ENCODE assay signal across 39 cellular contexts in genomic region chr16:1822801-1823200, GRCh38. TPM values are rescaled to one million over a fixed set of nuclear protein-coding genes. Genes with fewer than 3 reads are reported as not detected.
"Had no signal": no experiment of that assay in that cellular context is flagged by ENCODE, and none has a peak within 500 bp of the region (broad histone marks: within the 10 kb centered on the region; RNA-seq: fewer than 3 reads in every experiment).

No MANE protein-coding gene starts in this region.

- H3K27ac ChIP-seq: ascending aorta, body of pancreas, brain microvascular endothelial cell, breast epithelium, cardiac muscle cell had no signal

- H3K27ac Mint-ChIP-seq: activated naive CD4-positive, alpha-beta T cell treated with anti-CD3 and anti-CD28 coated beads for 36 hours; activated naive CD4-positive, alpha-beta T cell treated with anti-CD3 and anti-CD28 coated beads, Interleukin-2, amount 10 ng/mL, durations not matched to agents 7 days and 5 days; activated naive CD4-positive, alpha-beta T cell treated with anti-CD3 and anti-CD28 coated beads, Interleukin-2, amount 50 U/mL, for 24 hours; activated naive CD4-positive, alpha-beta T cell treated with anti-CD3 and anti-CD28 coated beads, Interleukin-2, amount 50 U/mL, for 72 hours; activated naive CD8-positive, alpha-beta T cell; activated naive CD8-positive, alpha-beta T cell treated with anti-CD3 and anti-CD28 coated beads for 36 hours; activated naive CD8-positive, alpha-beta T cell treated with anti-CD3 and anti-CD28 coated beads, Interleukin-2, amount 10 ng/mL, durations not matched to agents 7 days and 5 days; activated naive CD8-positive, alpha-beta T cell treated with anti-CD3 and anti-CD28 coated beads, Interleukin-2, amount 50 U/mL, for 24 hours; activated T-cell treated with anti-CD3 and anti-CD28 coated beads, Interleukin-2, amount 50 U/mL, for 24 hours; activated T-cell treated with anti-CD3 and anti-CD28 coated beads, Interleukin-2, amount 50 U/mL, for 72 hours; activated T-helper 1 cell treated with anti-CD3 and anti-CD28 coated beads, Interleukin-12 subunit alpha, Interleukin-12 subunit beta, Interleukin-2, Interleukin-4 antibody, amounts not matched to agents 30 ng/mL and 10 ng/mL and 1 ng/mL, durations not matched to agents 14 hours and 24 hours and 36 hours; activated T-helper 17 cell treated with anti-CD3 and anti-CD28 coated beads, Interleukin-2, amount 50 U/mL, for 72 hours; activated T-helper 2 cell treated with anti-CD3 and anti-CD28 coated beads, Interferon-gamma antibody, Interleukin-2, Interleukin-4, amounts not matched to agents 10 μg/mL and 5 μg/mL and 100 μg/mL, durations not matched to agents 14 hours and 24 hours and 36 hours; brain had no signal

- H3K4me3 ChIP-seq: adrenal gland, ascending aorta, body of pancreas, breast epithelium, cardiac muscle cell had no signal

- H3K4me3 Mint-ChIP-seq: activated naive CD4-positive, alpha-beta T cell treated with anti-CD3 and anti-CD28 coated beads for 36 hours; activated naive CD4-positive, alpha-beta T cell treated with anti-CD3 and anti-CD28 coated beads, Interleukin-2, amount 10 ng/mL, durations not matched to agents 7 days and 5 days; activated naive CD4-positive, alpha-beta T cell treated with anti-CD3 and anti-CD28 coated beads, Interleukin-2, amount 50 U/mL, for 24 hours; activated naive CD8-positive, alpha-beta T cell; activated naive CD8-positive, alpha-beta T cell treated with anti-CD3 and anti-CD28 coated beads for 36 hours; activated naive CD8-positive, alpha-beta T cell treated with anti-CD3 and anti-CD28 coated beads, Interleukin-2, amount 10 ng/mL, durations not matched to agents 7 days and 5 days; activated naive CD8-positive, alpha-beta T cell treated with anti-CD3 and anti-CD28 coated beads, Interleukin-2, amount 50 U/mL, for 24 hours; activated T-cell treated with anti-CD3 and anti-CD28 coated beads, Interleukin-2, amount 50 U/mL, for 24 hours; activated T-cell treated with anti-CD3 and anti-CD28 coated beads, Interleukin-2, amount 50 U/mL, for 4 hours; activated T-cell treated with anti-CD3 and anti-CD28 coated beads, Interleukin-2, amount 50 U/mL, for 72 hours; activated T-helper 1 cell treated with anti-CD3 and anti-CD28 coated beads, Interleukin-12 subunit alpha, Interleukin-12 subunit beta, Interleukin-2, Interleukin-4 antibody, amounts not matched to agents 30 ng/mL and 10 ng/mL and 1 ng/mL, durations not matched to agents 14 hours and 24 hours and 36 hours; activated T-helper 17 cell treated with anti-CD3 and anti-CD28 coated beads, Interleukin-2, amount 50 U/mL, for 72 hours; brain; central memory CD8-positive, alpha-beta T cell had no signal

- H3K36me3 Mint-ChIP-seq: activated naive CD4-positive, alpha-beta T cell treated with anti-CD3 and anti-CD28 coated beads, Interleukin-2, amount 50 U/mL, for 24 hours; activated naive CD8-positive, alpha-beta T cell had no signal

- H3K9me3 ChIP-seq: adrenal gland, ascending aorta, body of pancreas, breast epithelium had no signal

- H3K27me3 ChIP-seq: adrenal gland, ascending aorta, body of pancreas, brain microvascular endothelial cell, breast epithelium, cardiac muscle cell had no signal

- DNase-seq: activated effector memory CD4-positive, alpha-beta T cell treated with anti-CD3 and anti-CD28 coated beads, Interleukin-2, amount 50 U/mL, for 16 hours; activated effector memory CD4-positive, alpha-beta T cell treated with Interleukin-2 at 50 U/mL for 16 hours; activated gamma-delta T cell; activated gamma-delta T cell treated with Interleukin-2 at 50 U/mL for 16 hours; activated naive CD4-positive, alpha-beta T cell; activated naive CD4-positive, alpha-beta T cell treated with anti-CD3 and anti-CD28 coated beads for 36 hours; activated naive CD4-positive, alpha-beta T cell treated with anti-CD3 and anti-CD28 coated beads, Interleukin-2, amount 10 ng/mL, durations not matched to agents 7 days and 5 days; activated naive CD4-positive, alpha-beta T cell treated with anti-CD3 and anti-CD28 coated beads, Interleukin-2, amount 50 U/mL, for 16 hours; activated naive CD4-positive, alpha-beta T cell treated with Interleukin-2 at 50 U/mL for 16 hours; activated naive CD8-positive, alpha-beta T cell treated with anti-CD3 and anti-CD28 coated beads for 36 hours; activated naive CD8-positive, alpha-beta T cell treated with anti-CD3 and anti-CD28 coated beads, Interleukin-2, amount 10 ng/mL, durations not matched to agents 7 days and 5 days; activated naive CD8-positive, alpha-beta T cell treated with anti-CD3 and anti-CD28 coated beads, Interleukin-2, amount 50 U/mL, for 24 hours; activated T-cell treated with anti-CD3 and anti-CD28 coated beads for 4 hours; activated T-cell treated with anti-CD3 and anti-CD28 coated beads, Interleukin-2, amount 50 U/mL, for 1 hour; activated T-cell treated with anti-CD3 and anti-CD28 coated beads, Interleukin-2, amount 50 U/mL, for 24 hours; activated T-cell treated with anti-CD3 and anti-CD28 coated beads, Interleukin-2, amount 50 U/mL, for 4 hours; activated T-cell treated with anti-CD3 and anti-CD28 coated beads, Interleukin-2, amount 50 U/mL, for 48 hours; activated T-cell treated with anti-CD3 and anti-CD28 coated beads, Interleukin-2, amount 50 U/mL, for 72 hours; amniotic stem cell; amygdala; anterior cingulate cortex; body of pancreas; brain microvascular endothelial cell; central memory CD4-positive, alpha-beta T cell; cerebellar nuclear complex had no signal

- FAIRE-seq: astrocyte had no signal

- H3K36me3 ChIP-seq: brain microvascular endothelial cell had no signal

- ATAC-seq: activated naive CD4-positive, alpha-beta T cell treated with anti-CD3 and anti-CD28 coated beads, Interleukin-2, amount 50 U/mL, for 72 hours; activated naive CD8-positive, alpha-beta T cell treated with anti-CD3 and anti-CD28 coated beads, Interleukin-2, amount 50 U/mL, for 24 hours; activated T-cell treated with anti-CD3 and anti-CD28 coated beads, Interleukin-2, amount 50 U/mL, for 4 hours; activated T-cell treated with anti-CD3 and anti-CD28 coated beads, Interleukin-2, amount 50 U/mL, for 72 hours; activated T-helper 17 cell treated with anti-CD3 and anti-CD28 coated beads, Interleukin-2, amount 50 U/mL, for 72 hours; body of pancreas had no signal

- H3K27me3 Mint-ChIP-seq: activated naive CD4-positive, alpha-beta T cell treated with anti-CD3 and anti-CD28 coated beads, Interleukin-2, amount 50 U/mL, for 24 hours; activated naive CD8-positive, alpha-beta T cell; activated naive CD8-positive, alpha-beta T cell treated with anti-CD3 and anti-CD28 coated beads for 36 hours; activated naive CD8-positive, alpha-beta T cell treated with anti-CD3 and anti-CD28 coated beads, Interleukin-2, amount 10 ng/mL, durations not matched to agents 7 days and 5 days; activated naive CD8-positive, alpha-beta T cell treated with anti-CD3 and anti-CD28 coated beads, Interleukin-2, amount 50 U/mL, for 24 hours; activated T-cell treated with anti-CD3 and anti-CD28 coated beads, Interleukin-2, amount 50 U/mL, for 24 hours; activated T-helper 17 cell treated with anti-CD3 and anti-CD28 coated beads, Interleukin-2, amount 50 U/mL, for 72 hours; central memory CD8-positive, alpha-beta T cell had no signal

- H3K9me3 Mint-ChIP-seq: activated naive CD4-positive, alpha-beta T cell treated with anti-CD3 and anti-CD28 coated beads for 36 hours; activated naive CD4-positive, alpha-beta T cell treated with anti-CD3 and anti-CD28 coated beads, Interleukin-2, amount 10 ng/mL, durations not matched to agents 7 days and 5 days; activated naive CD4-positive, alpha-beta T cell treated with anti-CD3 and anti-CD28 coated beads, Interleukin-2, amount 50 U/mL, for 24 hours; activated naive CD4-positive, alpha-beta T cell treated with anti-CD3 and anti-CD28 coated beads, Interleukin-2, amount 50 U/mL, for 72 hours; activated naive CD8-positive, alpha-beta T cell treated with anti-CD3 and anti-CD28 coated beads for 36 hours; activated naive CD8-positive, alpha-beta T cell treated with anti-CD3 and anti-CD28 coated beads, Interleukin-2, amount 10 ng/mL, durations not matched to agents 7 days and 5 days; activated naive CD8-positive, alpha-beta T cell treated with anti-CD3 and anti-CD28 coated beads, Interleukin-2, amount 50 U/mL, for 24 hours; activated T-cell treated with anti-CD3 and anti-CD28 coated beads, Interleukin-2, amount 50 U/mL, for 24 hours; activated T-cell treated with anti-CD3 and anti-CD28 coated beads, Interleukin-2, amount 50 U/mL, for 4 hours; activated T-cell treated with anti-CD3 and anti-CD28 coated beads, Interleukin-2, amount 50 U/mL, for 72 hours; activated T-helper 1 cell treated with anti-CD3 and anti-CD28 coated beads, Interleukin-12 subunit alpha, Interleukin-12 subunit beta, Interleukin-2, Interleukin-4 antibody, amounts not matched to agents 30 ng/mL and 10 ng/mL and 1 ng/mL, durations not matched to agents 14 hours and 24 hours and 36 hours; activated T-helper 17 cell treated with anti-CD3 and anti-CD28 coated beads, Interleukin-2, amount 50 U/mL, for 72 hours; activated T-helper 2 cell treated with anti-CD3 and anti-CD28 coated beads, Interferon-gamma antibody, Interleukin-2, Interleukin-4, amounts not matched to agents 10 μg/mL and 5 μg/mL and 100 μg/mL, durations not matched to agents 14 hours and 24 hours and 36 hours; brain; central memory CD8-positive, alpha-beta T cell had no signal

RNA-seq across cellular contexts. Expression of gene IGFALS, which starts 29.3 kb away (rescaled TPM):
- total RNA-seq: activated naive CD4-positive, alpha-beta T cell treated with anti-CD3 and anti-CD28 coated beads for 36 hours; activated naive CD4-positive, alpha-beta T cell treated with anti-CD3 and anti-CD28 coated beads, Interleukin-2, amount 50 U/mL, for 72 hours; activated naive CD8-positive, alpha-beta T cell treated with anti-CD3 and anti-CD28 coated beads for 36 hours; activated T-helper 1 cell treated with anti-CD3 and anti-CD28 coated beads, Interleukin-12 subunit alpha, Interleukin-12 subunit beta, Interleukin-2, Interleukin-4 antibody, amounts not matched to agents 30 ng/mL and 10 ng/mL and 1 ng/mL, durations not matched to agents 14 hours and 24 hours and 36 hours; activated T-helper 2 cell treated with anti-CD3 and anti-CD28 coated beads, Interferon-gamma antibody, Interleukin-2, Interleukin-4, amounts not matched to agents 10 μg/mL and 5 μg/mL and 100 μg/mL, durations not matched to agents 14 hours and 24 hours and 36 hours; aorta; ascending aorta; astrocyte had no signal
